ENCODE assay signal across 9 cellular contexts in the genomic region with DNA sequence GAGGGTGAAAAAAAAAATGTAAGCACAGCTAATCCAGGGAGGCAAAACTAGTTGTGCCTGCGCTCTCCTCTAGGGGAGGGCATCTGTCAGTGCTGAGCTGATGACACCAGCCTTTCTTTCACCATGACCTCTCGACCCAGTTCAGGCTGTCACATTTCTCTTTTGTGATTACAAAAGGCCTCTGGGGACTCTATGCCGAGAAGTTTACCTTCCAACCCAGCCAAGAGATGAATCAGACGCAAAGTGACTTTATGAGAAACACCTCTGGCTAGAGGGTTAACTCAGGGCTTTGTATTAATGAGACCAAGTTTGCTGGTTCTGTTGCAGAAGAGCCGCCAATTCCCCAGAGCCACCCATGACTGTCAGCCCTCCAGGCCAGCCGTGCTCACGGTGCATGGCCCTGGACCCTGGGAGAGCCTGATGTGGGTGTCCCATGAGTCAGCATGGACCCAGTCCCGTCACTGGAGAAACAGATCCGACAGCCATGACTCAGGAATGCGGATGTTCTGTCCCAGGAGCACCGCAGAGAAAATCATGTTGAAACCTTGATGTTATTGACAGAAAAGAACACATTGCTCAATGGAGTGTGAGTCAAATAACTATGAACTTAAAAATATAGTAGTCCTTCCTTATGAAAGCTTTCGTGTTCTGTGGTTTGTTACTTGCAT.
DNase-seq lines count a peak whose midpoint lies in the region; ATAC-seq and TF ChIP-seq lines count a peak whose summit lies in the region.
"Had no signal": no experiment of that assay in that cellular context is flagged by ENCODE, and none has a peak within 500 bp of the region (broad histone marks: within the 10 kb centered on the region; RNA-seq: fewer than 3 reads in every experiment).

No MANE protein-coding gene starts in this region.

- H3K4me1 Mint-ChIP-seq in MCF 10A (ENCODE audit: insufficient read depth, unreplicated experiment): peaks cover 30% of the 10 kb centered on the region
- no peaks in the 10 kb centered on the region for H3K4me1 Mint-ChIP-seq in activated naive CD4-positive, alpha-beta T cell treated with anti-CD3 and anti-CD28 coated beads for 36 hours (ENCODE audit: low read depth)
- H3K4me1 Mint-ChIP-seq: IgD-negative memory B cell had no signal

- no peaks in the 10 kb centered on the region for H3K4me1 ChIP-seq in lung (ENCODE audit: control insufficient read depth in 2 of 2, insufficient read depth in 2 of 2, low read length in 2 of 2)

- peak; percentile 89 for ATAC-seq in GM18502 (IDR thresholded peaks at IDR 0.05; ENCODE audit: poor library complexity, unreplicated experiment)
- peak; percentile 60 for ATAC-seq in HG03558 (IDR thresholded peaks at IDR 0.05; ENCODE audit: extremely low read depth, unreplicated experiment)
- peak; percentile 87 for ATAC-seq in lung (ENCODE audit: insufficient read depth, low FRiP score)
- no peak for ATAC-seq in GM21526 (IDR thresholded peaks at IDR 0.05; ENCODE audit: low FRiP score, unreplicated experiment)

- intact Hi-C loops in MCF 10A (cut with micrococcal nuclease): loop anchor here (5.0 to 10.0 kb wide), 3 partner anchors 187 to 436 kb away; partner anchors contain the start of gene HS3ST3B1
- intact Hi-C loops in activated naive CD4-positive, alpha-beta T cell treated with anti-CD3 and anti-CD28 coated beads for 36 hours (cut with micrococcal nuclease): no loop called here

- WGBS in lung, 2 donors: 26 to 47% methylated on average over 12 of the region's 12 CpGs

- H3K36me3 Mint-ChIP-seq in MCF 10A (ENCODE audit: insufficient read depth, unreplicated experiment): no peaks in the 10 kb centered on the region
- H3K36me3 Mint-ChIP-seq in activated naive CD4-positive, alpha-beta T cell treated with anti-CD3 and anti-CD28 coated beads for 36 hours (ENCODE audit: low read depth): no peaks in the 10 kb centered on the region
- H3K36me3 Mint-ChIP-seq: IgD-negative memory B cell had no signal

- no peaks in the 10 kb centered on the region for H3K27me3 Mint-ChIP-seq in MCF 10A (ENCODE audit: insufficient read depth, unreplicated experiment)
- peaks cover 2% of the 10 kb centered on the region for H3K27me3 Mint-ChIP-seq in activated naive CD4-positive, alpha-beta T cell treated with anti-CD3 and anti-CD28 coated beads for 36 hours (ENCODE audit: low read depth)

- TF ChIP-seq CTCF in MCF 10A (IDR thresholded peaks at IDR 0.05; ENCODE audit: unreplicated experiment) (peak; percentile 36), lung (IDR thresholded peaks at IDR 0.05; ENCODE audit: control extremely low read depth, extremely low read depth) (no peak)

- peak overlapping the region in 1 of 2 donors; percentile 80 for H3K27ac ChIP-seq in lung (ENCODE audit: low read depth in 1 of 2, low read length in 1 of 2)

- DNase-seq in MCF 10A (ENCODE audit: unreplicated experiment): peak; percentile 100
- DNase-seq in lung (ENCODE audit: low spot score): peak; percentile 73
- DNase-seq in activated naive CD4-positive, alpha-beta T cell treated with anti-CD3 and anti-CD28 coated beads for 36 hours: no peak
- no peak for DNase-seq in NCI-H1105 treated with DMSO at 0.1 percent for 48 hours (lab: John Stamatoyannopoulos, UW)
- DNase-seq in NCI-H1092 treated with DMSO at 0.1 percent for 48 hours (lab: John Stamatoyannopoulos, UW): no peak

- POLR2A ChIA-PET in MCF 10A (lab: Yijun Ruan, JAX): interaction anchor here (0.7 to 2.8 kb wide), 11 partner anchors 12 to 1140 kb away, joined by 3 to 24 read pairs (median 4); no protein-coding TSS in a partner anchor

- no peaks in the 10 kb centered on the region for H3K9me3 Mint-ChIP-seq in MCF 10A (ENCODE audit: unreplicated experiment)
- no peaks in the 10 kb centered on the region for H3K9me3 Mint-ChIP-seq in activated naive CD4-positive, alpha-beta T cell treated with anti-CD3 and anti-CD28 coated beads for 36 hours
- H3K9me3 Mint-ChIP-seq: IgD-negative memory B cell had no signal

- H3K4me3 Mint-ChIP-seq in MCF 10A (ENCODE audit: unreplicated experiment): peak overlapping the region; percentile 54
- no peak overlapping the region for H3K4me3 Mint-ChIP-seq in activated naive CD4-positive, alpha-beta T cell treated with anti-CD3 and anti-CD28 coated beads for 36 hours
- H3K4me3 Mint-ChIP-seq: IgD-negative memory B cell had no signal

- H3K4me3 ChIP-seq in lung: no peak overlapping the region

- BruUV-seq in MCF 10A (replicated peaks; lab: Mats Ljungman, UMichigan): no TSS peak

- CTCF ChIA-PET in MCF 10A (lab: Yijun Ruan, JAX): interaction anchor here (0.7 to 4.3 kb wide), 8 partner anchors 10 to 189 kb away, joined by 3 to 30 read pairs (median 4); no protein-coding TSS in a partner anchor
- CTCF ChIA-PET in activated naive CD4-positive, alpha-beta T cell treated with anti-CD3 and anti-CD28 coated beads for 36 hours (lab: Charles Lee): no interaction called here

- no peaks in the 10 kb centered on the region for H3K9me3 ChIP-seq in lung (ENCODE audit: control insufficient read depth in 2 of 2, insufficient read depth in 1 of 2, low read length in 1 of 2)

- no peaks in the 10 kb centered on the region for H3K27me3 ChIP-seq in lung (ENCODE audit: control insufficient read depth, insufficient read depth)

- no peaks in the 10 kb centered on the region for H3K36me3 ChIP-seq in lung (ENCODE audit: control insufficient read depth in 2 of 2, insufficient read depth in 2 of 2, low read length in 2 of 2)

- H3K27ac Mint-ChIP-seq in MCF 10A (ENCODE audit: low read depth, unreplicated experiment): peak overlapping the region; percentile 85
- no peak overlapping the region for H3K27ac Mint-ChIP-seq in activated naive CD4-positive, alpha-beta T cell treated with anti-CD3 and anti-CD28 coated beads for 36 hours
- H3K27ac Mint-ChIP-seq: IgD-negative memory B cell had no signal

Comparison
In these comparisons a context has a peak if more than half of its experiments do, and no peak if none do; other contexts are left out.
1. DNase-seq: peak in MCF 10A (single experiment) and lung (single experiment); none in activated naive CD4-positive, alpha-beta T cell treated with anti-CD3 and anti-CD28 coated beads for 36 hours (single experiment), NCI-H1105 treated with DMSO at 0.1 percent for 48 hours (single experiment) and NCI-H1092 treated with DMSO at 0.1 percent for 48 hours (single experiment).